In the genomic region with DNA sequence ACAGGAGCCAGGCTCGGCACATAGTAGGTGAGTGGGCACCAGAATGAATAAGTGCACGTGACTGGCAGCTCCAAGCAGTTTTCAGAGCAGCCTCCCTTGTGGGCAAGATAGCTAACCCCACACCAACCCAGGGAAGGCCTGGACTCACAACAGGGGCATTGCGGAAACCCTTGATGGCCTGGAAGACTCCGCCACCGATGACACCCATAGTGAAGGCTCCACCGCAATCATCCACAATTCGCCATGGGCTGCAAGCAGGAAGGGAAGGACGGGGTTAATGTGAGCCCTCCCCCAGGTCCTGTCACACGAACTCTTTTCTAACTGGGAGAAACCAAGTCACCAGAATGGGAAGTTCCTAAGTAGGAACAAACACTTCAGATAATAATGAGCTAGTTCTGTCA, we compare ENCODE assay signal across 8 cellular contexts. TPM values are rescaled to one million over a fixed set of nuclear protein-coding genes. Genes with fewer than 3 reads are reported as not detected.
DNase-seq lines count a peak whose midpoint lies in the region; ATAC-seq and TF ChIP-seq lines count a peak whose summit lies in the region.

No MANE protein-coding gene starts in this region.

- TF ChIP-seq POLR2A in stomach (IDR thresholded peaks at IDR 0.05), result no peak

- DNase-seq in right atrium auricular region (ENCODE audit: low spot score) (no peak), Right ventricle myocardium inferior (ENCODE audit: missing footprints) (no peak), stomach (no peak), GOT3 (lab: John Stamatoyannopoulos, UW) (no peak)
- no peak for DNase-seq in activated CD8-positive, alpha-beta T cell treated with anti-CD3 and anti-CD28 coated beads for 36 hours

- TF ChIP-seq EP300 in stomach (IDR thresholded peaks at IDR 0.05), result no peak

- intact Hi-C loops in Right ventricle myocardium inferior (cut with DNase I) (loop anchor here (2.0 kb wide), 1 partner anchor 94 kb away; a partner anchor contains a TSS), stomach (cut with DNase I; ENCODE audit: low total_unique reads) (no loop called here)
- intact Hi-C loops in activated CD8-positive, alpha-beta T cell treated with anti-CD3 and anti-CD28 coated beads for 36 hours (cut with micrococcal nuclease), result no loop called here

- WGBS in stomach, 5 donors, result 19 to 66% (median 56%) methylated on average over 4 to 9 of the region's 9 CpGs

- H3K9me3 Mint-ChIP-seq in activated CD8-positive, alpha-beta T cell treated with anti-CD3 and anti-CD28 coated beads for 36 hours, result no peaks in the 10 kb centered on the region

- H3K27ac ChIP-seq in right atrium auricular region, result peak overlapping the region; percentile 94 to 96
- peak overlapping the region; percentile 91 to 97 (median 95) for H3K27ac ChIP-seq in stomach

- POLR2A ChIA-PET in activated CD8-positive, alpha-beta T cell treated with anti-CD3 and anti-CD28 coated beads for 36 hours (lab: Charles Lee), result interaction anchor here (0.7 to 2.1 kb wide), 7 partner anchors 10 to 58 kb away, joined by 3 to 15 read pairs (median 4); no protein-coding TSS in a partner anchor

- H3K4me3 Mint-ChIP-seq in activated CD8-positive, alpha-beta T cell treated with anti-CD3 and anti-CD28 coated beads for 36 hours, result peak overlapping the region; percentile 84

- H3K36me3 ChIP-seq in right atrium auricular region (peaks cover 10% of the 10 kb centered on the region), stomach (peaks cover under 1 to 39% (median 27%) of the 10 kb centered on the region in 4 donors)

- no peak for TF ChIP-seq CTCF in right atrium auricular region (IDR thresholded peaks at IDR 0.05)
- TF ChIP-seq CTCF in activated CD8-positive, alpha-beta T cell treated with anti-CD3 and anti-CD28 coated beads for 36 hours (IDR thresholded peaks at IDR 0.05), result no peak
- no peak for TF ChIP-seq CTCF in stomach (IDR thresholded peaks at IDR 0.05)

- ATAC-seq in Right ventricle myocardium inferior (no peak), GM18907 (IDR thresholded peaks at IDR 0.05; ENCODE audit: unreplicated experiment) (no peak), HG02973 (IDR thresholded peaks at IDR 0.05; ENCODE audit: unreplicated experiment) (no peak)
- no peak for ATAC-seq in activated CD8-positive, alpha-beta T cell treated with anti-CD3 and anti-CD28 coated beads for 36 hours

- H3K4me3 ChIP-seq in right atrium auricular region (peak overlapping the region; percentile 59 to 66), iPS-11a (ENCODE audit: low read depth, low read length) (peak overlapping the region; percentile 81), stomach (peak overlapping the region; percentile 58 to 69 (median 63))

- H3K9me3 ChIP-seq in right atrium auricular region (no peaks in the 10 kb centered on the region), stomach (peaks cover 0 to 15% (median 0%) of the 10 kb centered on the region in 4 donors)

- CTCF ChIA-PET in activated CD8-positive, alpha-beta T cell treated with anti-CD3 and anti-CD28 coated beads for 36 hours (lab: Charles Lee), result interaction anchor here (1.6 kb wide), 1 partner anchor 41 kb away, joined by 6 read pairs; no protein-coding TSS in a partner anchor

- H3K4me1 Mint-ChIP-seq in activated CD8-positive, alpha-beta T cell treated with anti-CD3 and anti-CD28 coated beads for 36 hours (ENCODE audit: low read depth), result peaks cover 32% of the 10 kb centered on the region

- H3K4me1 ChIP-seq in right atrium auricular region (peaks cover 0 to 11% of the 10 kb centered on the region in 2 donors), stomach (peaks cover 20 to 31% (median 27%) of the 10 kb centered on the region in 4 donors)

- H3K27me3 Mint-ChIP-seq in activated CD8-positive, alpha-beta T cell treated with anti-CD3 and anti-CD28 coated beads for 36 hours, result no peaks in the 10 kb centered on the region

- H3K27ac Mint-ChIP-seq in activated CD8-positive, alpha-beta T cell treated with anti-CD3 and anti-CD28 coated beads for 36 hours, result peak overlapping the region; percentile 96

- peaks cover 14% of the 10 kb centered on the region for H3K36me3 Mint-ChIP-seq in activated CD8-positive, alpha-beta T cell treated with anti-CD3 and anti-CD28 coated beads for 36 hours (ENCODE audit: low read depth)

- H3K27me3 ChIP-seq in right atrium auricular region, result no peaks in the 10 kb centered on the region
- H3K27me3 ChIP-seq in stomach, result peaks cover 0 to 5% (median 0%) of the 10 kb centered on the region in 3 donors

RNA-seq across cellular contexts. Expression of a gene that starts 1.0 kb away (rescaled TPM):
- 10 to 100 TPM; 49.2 to 56.5 TPM for total RNA-seq in right atrium auricular region
- 80.5 TPM for total RNA-seq in Right ventricle myocardium inferior
- 10 to 100 TPM; 50.1 to 52.2 TPM for total RNA-seq in activated CD8-positive, alpha-beta T cell treated with anti-CD3 and anti-CD28 coated beads for 36 hours
- total RNA-seq in stomach, result 10 to 100 TPM in 3 of 5 donors, 1 to 10 TPM in 2; 2.9 to 24.1 (median 14.3) TPM
- polyA plus RNA-seq in stomach, result 10 to 100 TPM; 43.4 to 77.2 (median 50.8) TPM

RNA-seq across cellular contexts. Expression of a gene that starts 1.1 kb away (rescaled TPM):
- total RNA-seq in right atrium auricular region (10 to 100 TPM; 44.4 to 66.7 TPM), Right ventricle myocardium inferior (58.6 TPM), stomach (100 to 1,000 TPM in 1 of 5 donors, 10 to 100 TPM in 3, 1 to 10 TPM in 1; 4.7 to 148 (median 58.9) TPM)
- 10 to 100 TPM; 63.9 to 66.5 TPM for total RNA-seq in activated CD8-positive, alpha-beta T cell treated with anti-CD3 and anti-CD28 coated beads for 36 hours
- 100 to 1,000 TPM; 106 to 133 (median 118) TPM for polyA plus RNA-seq in stomach

RNA-seq across cellular contexts. Expression of a gene that starts 14.8 kb away (rescaled TPM):
- total RNA-seq in right atrium auricular region (10 to 100 TPM; 16.8 to 18.8 TPM), Right ventricle myocardium inferior (11.6 TPM), stomach (10 to 100 TPM in 3 of 5 donors, 1 to 10 TPM in 1, not detected in 1; 4.3 to 25.4 (median 14.5) TPM)
- total RNA-seq in activated CD8-positive, alpha-beta T cell treated with anti-CD3 and anti-CD28 coated beads for 36 hours, result 10 to 100 TPM; 14.7 to 15.0 TPM
- polyA plus RNA-seq in stomach, result 10 to 100 TPM in 1 of 3 donors, 1 to 10 TPM in 2; 6.9 to 12.3 (median 10.0) TPM

RNA-seq across cellular contexts. Expression of a gene that starts 22.2 kb away (rescaled TPM):
- total RNA-seq in right atrium auricular region (1 to 10 TPM; 5.4 to 9.1 TPM), Right ventricle myocardium inferior (3.2 TPM), stomach (10 to 100 TPM in 2 of 5 donors, 1 to 10 TPM in 3; 1.2 to 33.2 (median 9.6) TPM)
- 100 to 1,000 TPM; 169 to 177 TPM for total RNA-seq in activated CD8-positive, alpha-beta T cell treated with anti-CD3 and anti-CD28 coated beads for 36 hours
- polyA plus RNA-seq in stomach, result 10 to 100 TPM in 2 of 3 donors, 1 to 10 TPM in 1; 7.3 to 12.7 (median 10.3) TPM
